20 cellular contexts compared by ENCODE assay signal in the genomic region with DNA sequence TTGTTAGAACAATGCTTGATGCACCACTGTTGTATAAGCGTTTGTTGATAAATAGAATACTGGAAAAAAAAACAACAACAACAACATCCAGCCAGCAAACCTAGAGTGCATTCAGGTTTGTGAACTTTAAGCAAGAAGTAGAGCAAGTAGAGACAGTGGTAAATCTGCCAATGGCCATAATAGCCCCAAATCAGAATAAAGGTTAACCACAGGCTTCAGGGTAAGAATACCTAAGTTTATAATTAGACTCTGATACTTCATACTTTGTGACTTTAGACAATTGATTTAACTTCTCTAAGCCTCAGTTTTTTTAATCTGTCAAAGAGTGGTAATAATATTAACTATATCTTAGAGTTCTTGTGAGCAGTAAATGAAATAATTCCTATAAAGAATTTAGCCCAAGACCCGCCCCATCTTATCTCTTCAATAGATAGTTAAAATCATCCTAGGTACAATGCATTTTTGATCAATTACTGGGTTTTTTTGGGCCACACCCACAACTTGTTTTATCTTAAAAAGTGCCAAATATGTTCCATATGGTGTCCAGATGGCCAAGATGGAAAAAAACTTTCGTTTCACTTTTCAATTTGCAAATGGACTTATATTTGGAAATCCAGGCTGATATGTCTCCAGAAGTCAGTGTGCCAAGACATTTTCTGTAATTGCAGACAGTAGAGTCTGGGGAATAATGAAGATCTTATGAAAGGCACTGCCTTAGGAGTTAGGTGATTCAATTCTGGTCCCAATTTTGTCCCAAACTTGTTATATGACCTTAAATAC. TPM values are rescaled to one million over a fixed set of nuclear protein-coding genes. Genes with fewer than 3 reads are reported as not detected.
A peak's percentile ranks its signal among the peaks of the same experiment; 100 is the strongest.
DNase-seq lines count a peak whose midpoint lies in the region; ATAC-seq and TF ChIP-seq lines count a peak whose summit lies in the region.
"Had no signal": no experiment of that assay in that cellular context is flagged by ENCODE, and none has a peak within 500 bp of the region (broad histone marks: within the 10 kb centered on the region; RNA-seq: fewer than 3 reads in every experiment).

No MANE protein-coding gene starts in this region.

- no peaks in the 10 kb centered on the region for H4K20me1 ChIP-seq in smooth muscle cell (ENCODE audit: low read depth)

- no peak for ATAC-seq in HG03520 (IDR thresholded peaks at IDR 0.05; ENCODE audit: unreplicated experiment)
- ATAC-seq: body of pancreas; stimulated activated effector memory CD8-positive, alpha-beta T cell treated with anti-CD3 and anti-CD28 coated beads, Interleukin-12 subunit alpha, Interleukin-12 subunit beta, amount 100 ng/mL, for 72 hours had no signal

- WGBS in smooth muscle cell (ENCODE audit: low lambda C conversion rate), result 77% methylated on average over 3 of the region's 3 CpGs

- no peak overlapping the region for H2AFZ ChIP-seq in smooth muscle cell (ENCODE audit: low read depth)

- H3K27ac ChIP-seq in SJCRH30, result peak overlapping the region; percentile 81
- peak overlapping the region; percentile 87 for H3K27ac ChIP-seq in smooth muscle cell (ENCODE audit: low read depth)
- H3K27ac ChIP-seq: 22Rv1, body of pancreas, dorsolateral prefrontal cortex, HL-60, thyroid gland had no signal

- H3K4me3 ChIP-seq in SJCRH30 (no peak overlapping the region), fibroblast of mammary gland (ENCODE audit: control insufficient read depth, low read depth, low read length) (no peak overlapping the region), smooth muscle cell (no peak overlapping the region)
- H3K4me3 ChIP-seq: body of pancreas, dorsolateral prefrontal cortex, thyroid gland had no signal

- H3K27me3 ChIP-seq in SJCRH30, result no peaks in the 10 kb centered on the region
- no peaks in the 10 kb centered on the region for H3K27me3 ChIP-seq in smooth muscle cell (ENCODE audit: low read depth)
- H3K27me3 ChIP-seq: body of pancreas, dorsolateral prefrontal cortex, thyroid gland had no signal

- peak overlapping the region; percentile 44 for H3K4me2 ChIP-seq in smooth muscle cell

- TF ChIP-seq CTCF in fibroblast of mammary gland (conservative IDR thresholded peaks at IDR 0.05; ENCODE audit: control insufficient read depth, insufficient read depth, low read depth, low read length) (no peak), smooth muscle cell (IDR thresholded peaks at IDR 0.05; ENCODE audit: borderline replicate concordance, insufficient read depth, poor library complexity, severe bottlenecking) (no peak)

- H3K9ac ChIP-seq in smooth muscle cell (ENCODE audit: low read depth), result no peak overlapping the region

- H3K36me3 ChIP-seq in SJCRH30, result no peaks in the 10 kb centered on the region
- H3K36me3 ChIP-seq in smooth muscle cell (ENCODE audit: low read depth), result no peaks in the 10 kb centered on the region
- H3K36me3 ChIP-seq: thyroid gland had no signal

- H3K9me3 ChIP-seq in SJCRH30 (replicated peaks), result no peaks in the 10 kb centered on the region
- H3K9me3 ChIP-seq in smooth muscle cell (replicated peaks; ENCODE audit: low read depth), result no peaks in the 10 kb centered on the region
- H3K9me3 ChIP-seq: body of pancreas, thyroid gland had no signal

- H3K79me2 ChIP-seq in smooth muscle cell (ENCODE audit: low read depth), result no peaks in the 10 kb centered on the region

- H3K4me1 ChIP-seq in SJCRH30, result peaks cover 58% of the 10 kb centered on the region
- H3K4me1 ChIP-seq in smooth muscle cell (ENCODE audit: low read depth), result peaks cover 25% of the 10 kb centered on the region
- H3K4me1 ChIP-seq: body of pancreas, thyroid gland had no signal

- DNase-seq in NCI-H2171 treated with DMSO at 0.1 percent for 48 hours (lab: John Stamatoyannopoulos, UW) (peak; percentile 3), NCI-H2171 (lab: John Stamatoyannopoulos, UW) (no peak), SJCRH30 (no peak), fibroblast of mammary gland (ENCODE audit: low read depth) (peak; percentile 88), smooth muscle cell (lab: John Stamatoyannopoulos, UW; ENCODE audit: unreplicated experiment) (no peak), NCI-H146 treated with DMSO at 0.1 percent for 48 hours (lab: John Stamatoyannopoulos, UW; ENCODE audit: unreplicated experiment) (no peak), T-helper 2 cell (no peak)
- DNase-seq: activated gamma-delta T cell treated with Interleukin-2 at 50 U/mL for 16 hours; body of pancreas; dorsolateral prefrontal cortex; KG1; NCI-H1092 treated with DMSO at 0.1 percent for 48 hours; NK-92 treated with Interleukin-12 subunit alpha and Interleukin-12 subunit beta, amount 100 ng/mL, for 24 hours; posterior cingulate gyrus; Right ventricle myocardium superior; thyroid gland had no signal

- peaks cover 10% of the 10 kb centered on the region for H3F3A ChIP-seq in smooth muscle cell (ENCODE audit: low read depth)

RNA-seq across cellular contexts. Expression of a gene that starts 24.5 kb away (rescaled TPM):
- total RNA-seq in SJCRH30 (2014; rRNA removed; shearing (Covaris generic)), result 42.2 and 42.7 TPM in 2 replicates
- total RNA-seq in smooth muscle cell, result 121 and 124 TPM in 2 replicates
- 63.8 and 65.5 TPM in 2 replicates for polyA plus RNA-seq in smooth muscle cell

Comparison
In these comparisons a context has a peak if more than half of its experiments do, and no peak if none do; other contexts are left out.
1. DNase-seq: peak in NCI-H2171 treated with DMSO at 0.1 percent for 48 hours (single experiment) and fibroblast of mammary gland (single experiment); none in NCI-H2171 (single experiment), SJCRH30 (0 of 2), smooth muscle cell (single experiment), NCI-H146 treated with DMSO at 0.1 percent for 48 hours (single experiment) and T-helper 2 cell (0 of 5).